13 cellular contexts compared by ENCODE assay signal in the genomic region with DNA sequence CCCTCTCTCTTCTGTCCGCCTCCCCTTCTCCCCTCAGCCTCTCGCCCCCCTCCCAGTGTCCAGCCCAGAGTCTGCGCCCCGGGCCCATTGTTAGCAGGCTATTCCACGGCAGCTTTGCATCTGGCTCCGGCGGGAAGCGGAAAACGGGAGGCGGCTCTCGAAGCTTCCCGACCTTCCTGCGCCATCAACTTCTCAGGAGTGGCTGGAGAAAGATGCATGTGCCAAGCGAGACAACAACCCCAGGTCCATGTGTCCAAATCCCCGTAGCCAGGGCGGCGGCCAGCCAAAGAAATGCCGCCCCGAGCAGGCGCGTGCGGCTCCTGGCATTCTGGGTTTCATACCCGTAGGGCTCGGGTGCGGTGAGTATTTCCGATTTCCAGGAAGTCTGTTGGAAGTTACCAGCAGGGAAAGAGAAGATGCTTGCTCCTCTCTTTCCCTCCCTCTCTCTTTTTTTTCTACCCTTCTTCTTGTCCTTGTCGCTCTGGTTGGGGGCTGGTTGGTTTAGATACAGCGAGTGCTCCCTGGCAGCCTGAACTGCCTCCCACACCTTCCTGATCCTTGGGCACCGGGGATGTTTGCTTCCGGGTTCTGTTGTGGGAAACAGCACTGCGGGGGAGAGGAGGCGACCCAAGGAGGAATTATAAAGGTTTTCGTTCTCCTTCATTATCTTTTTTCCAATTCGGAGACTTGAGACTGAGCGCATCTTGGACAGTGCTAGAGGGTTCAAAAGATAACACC. TPM values are rescaled to one million over a fixed set of nuclear protein-coding genes. Genes with fewer than 3 reads are reported as not detected.
DNase-seq lines count a peak whose midpoint lies in the region; ATAC-seq, FAIRE-seq and TF ChIP-seq lines count a peak whose summit lies in the region.
"Had no signal": no experiment of that assay in that cellular context is flagged by ENCODE, and none has a peak within 500 bp of the region (broad histone marks: within the 10 kb centered on the region; RNA-seq: fewer than 3 reads in every experiment).

No MANE protein-coding gene starts in this region.

- no peak overlapping the region for H3K27ac ChIP-seq in suprapubic skin

- TF ChIP-seq CTCF in chondrocyte (IDR thresholded peaks at IDR 0.05) (no peak), suprapubic skin (IDR thresholded peaks at IDR 0.05) (no peak)

- peak overlapping the region; percentile 96 for H3K4me3 Mint-ChIP-seq in chondrocyte (ENCODE audit: unreplicated experiment)

- no peaks in the 10 kb centered on the region for H3K27me3 ChIP-seq in suprapubic skin

- peaks cover 40% of the 10 kb centered on the region for H3K27me3 Mint-ChIP-seq in chondrocyte (ENCODE audit: low read depth)

- peaks cover 4% of the 10 kb centered on the region for H3K36me3 ChIP-seq in suprapubic skin

- H3K9me3 Mint-ChIP-seq in chondrocyte (ENCODE audit: low read depth) = no peaks in the 10 kb centered on the region
- H3K9me3 Mint-ChIP-seq: activated T-cell treated with anti-CD3 and anti-CD28 coated beads, Interleukin-2, amount 50 U/mL, for 4 hours had no signal

- H3K4me1 ChIP-seq in suprapubic skin = peaks cover 30% of the 10 kb centered on the region

- DNase-seq in NCI-H226 (peak; percentile 66), chondrocyte (ENCODE audit: low spot score) (no peak), medulla oblongata (ENCODE audit: extremely low spot score) (peak; percentile 54), suprapubic skin (ENCODE audit: low spot score in 2 of 2) (no peak), NCI-H2196 treated with DMSO at 0.1 percent for 48 hours (lab: John Stamatoyannopoulos, UW; ENCODE audit: unreplicated experiment) (no peak), frontal cortex (ENCODE audit: low spot score in 2 of 2) (no peak), DMS53 (lab: John Stamatoyannopoulos, UW) (no peak)
- DNase-seq: activated T-cell treated with anti-CD3 and anti-CD28 coated beads, Interleukin-2, amount 50 U/mL, for 4 hours; NCI-H1048; NK-92 treated with Interleukin-12 subunit alpha and Interleukin-12 subunit beta, amount 100 ng/mL, for 24 hours had no signal

- ATAC-seq in GM19351 (IDR thresholded peaks at IDR 0.05; ENCODE audit: unreplicated experiment) = no peak
- ATAC-seq: activated T-cell treated with anti-CD3 and anti-CD28 coated beads, Interleukin-2, amount 50 U/mL, for 4 hours had no signal

- H3K27ac Mint-ChIP-seq in chondrocyte (ENCODE audit: unreplicated experiment) = peak overlapping the region; percentile 99

- peaks cover 90% of the 10 kb centered on the region for H3K4me1 Mint-ChIP-seq in chondrocyte (ENCODE audit: low read depth)

- H3K4me3 ChIP-seq in suprapubic skin = peak overlapping the region; percentile 53

- no peaks in the 10 kb centered on the region for H3K9me3 ChIP-seq in suprapubic skin

- no peak for FAIRE-seq in frontal cortex (lab: Jason Lieb, UNC)
- FAIRE-seq: D721Med had no signal

- no peak for TF ChIP-seq EP300 in suprapubic skin (IDR thresholded peaks at IDR 0.05)

- TF ChIP-seq POLR2A in suprapubic skin (IDR thresholded peaks at IDR 0.05) = no peak

- WGBS in suprapubic skin = 56% methylated on average over 35 of the region's 35 CpGs

- H3K36me3 Mint-ChIP-seq in chondrocyte (ENCODE audit: low read depth) = peaks cover 17% of the 10 kb centered on the region

RNA-seq across cellular contexts. Expression of a gene that starts 1.2 kb away (rescaled TPM):
- total RNA-seq in chondrocyte (8.3 to 10.2 TPM in 2 of 3 replicates, not detected in the other), suprapubic skin (1 to 10 TPM in 2 of 4 donors, under 1 TPM in 2; 0.34 to 4.2 (median 1.9) TPM), frontal cortex (not detected)
- total RNA-seq: activated T-cell treated with anti-CD3 and anti-CD28 coated beads, Interleukin-2, amount 50 U/mL, for 4 hours; T-helper 2 cell treated with Interferon-gamma antibody and Interleukin-4, amounts not matched to agents 100 ng/mL and 5 ng/mL, for 36 hours had no signal

RNA-seq across cellular contexts. Expression of a gene that starts 7.9 kb away (rescaled TPM):
- total RNA-seq in chondrocyte (2.7 to 2.9 TPM in 2 of 3 replicates, not detected in the other), suprapubic skin (1 to 10 TPM; 2.5 to 4.0 (median 3.1) TPM), frontal cortex (not detected)

RNA-seq across cellular contexts. Expression of a gene that starts 26.9 kb away (rescaled TPM):
- total RNA-seq in chondrocyte (0.30 TPM in 1 of 3 replicates, not detected in the others), suprapubic skin (1 to 10 TPM; 1.8 to 4.7 (median 2.5) TPM), frontal cortex (not detected)

RNA-seq across cellular contexts. Expression of a gene that starts 39.8 kb away (rescaled TPM):
- not detected in 3 replicates for total RNA-seq in chondrocyte
- total RNA-seq in suprapubic skin = 10 to 100 TPM in 3 of 4 donors, 1 to 10 TPM in 1; 4.7 to 16.3 (median 14.6) TPM
- not detected for total RNA-seq in frontal cortex
- total RNA-seq: activated T-cell treated with anti-CD3 and anti-CD28 coated beads, Interleukin-2, amount 50 U/mL, for 4 hours; T-helper 2 cell treated with Interferon-gamma antibody and Interleukin-4, amounts not matched to agents 100 ng/mL and 5 ng/mL, for 36 hours had no signal

RNA-seq across cellular contexts. Expression of a gene that starts 43.9 kb away (rescaled TPM):
- not detected in 3 replicates for total RNA-seq in chondrocyte
- total RNA-seq in suprapubic skin = 1 to 10 TPM; 4.0 to 9.3 (median 6.4) TPM
- not detected for total RNA-seq in frontal cortex
- total RNA-seq: activated T-cell treated with anti-CD3 and anti-CD28 coated beads, Interleukin-2, amount 50 U/mL, for 4 hours; T-helper 2 cell treated with Interferon-gamma antibody and Interleukin-4, amounts not matched to agents 100 ng/mL and 5 ng/mL, for 36 hours had no signal

Comparison
In these comparisons a context has a peak if more than half of its experiments do, and no peak if none do; other contexts are left out.
1. DNase-seq: peak in NCI-H226 (single experiment) and medulla oblongata (single experiment); none in chondrocyte (single experiment), suprapubic skin (0 of 2), NCI-H2196 treated with DMSO at 0.1 percent for 48 hours (single experiment), frontal cortex (0 of 2) and DMS53 (single experiment).